Comparison of ENCODE assay signal across 8 cellular contexts in the genomic region with DNA sequence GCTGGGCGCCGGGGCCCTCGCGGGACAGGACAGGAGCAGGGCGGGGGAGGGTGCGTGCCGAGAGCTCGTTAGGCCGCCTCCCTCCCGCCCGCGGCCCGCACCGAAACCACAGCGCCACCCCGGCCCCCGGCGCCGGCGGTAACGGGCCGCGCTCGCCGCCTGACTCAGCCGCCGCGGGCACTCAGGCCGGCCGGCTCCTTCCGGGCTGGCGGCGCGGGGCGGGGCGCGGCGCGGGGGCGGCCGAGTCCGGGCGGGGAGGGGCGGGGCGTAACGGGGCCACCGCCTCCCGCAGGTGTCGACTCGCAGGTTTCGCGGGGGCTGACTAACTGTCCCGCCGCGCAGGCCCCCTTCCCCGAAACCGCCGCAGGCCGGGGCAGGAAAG. TPM values are rescaled to one million over a fixed set of nuclear protein-coding genes. Genes with fewer than 3 reads are reported as not detected.
DNase-seq lines count a peak whose midpoint lies in the region; ATAC-seq and TF ChIP-seq lines count a peak whose summit lies in the region.

A gene with protein sequence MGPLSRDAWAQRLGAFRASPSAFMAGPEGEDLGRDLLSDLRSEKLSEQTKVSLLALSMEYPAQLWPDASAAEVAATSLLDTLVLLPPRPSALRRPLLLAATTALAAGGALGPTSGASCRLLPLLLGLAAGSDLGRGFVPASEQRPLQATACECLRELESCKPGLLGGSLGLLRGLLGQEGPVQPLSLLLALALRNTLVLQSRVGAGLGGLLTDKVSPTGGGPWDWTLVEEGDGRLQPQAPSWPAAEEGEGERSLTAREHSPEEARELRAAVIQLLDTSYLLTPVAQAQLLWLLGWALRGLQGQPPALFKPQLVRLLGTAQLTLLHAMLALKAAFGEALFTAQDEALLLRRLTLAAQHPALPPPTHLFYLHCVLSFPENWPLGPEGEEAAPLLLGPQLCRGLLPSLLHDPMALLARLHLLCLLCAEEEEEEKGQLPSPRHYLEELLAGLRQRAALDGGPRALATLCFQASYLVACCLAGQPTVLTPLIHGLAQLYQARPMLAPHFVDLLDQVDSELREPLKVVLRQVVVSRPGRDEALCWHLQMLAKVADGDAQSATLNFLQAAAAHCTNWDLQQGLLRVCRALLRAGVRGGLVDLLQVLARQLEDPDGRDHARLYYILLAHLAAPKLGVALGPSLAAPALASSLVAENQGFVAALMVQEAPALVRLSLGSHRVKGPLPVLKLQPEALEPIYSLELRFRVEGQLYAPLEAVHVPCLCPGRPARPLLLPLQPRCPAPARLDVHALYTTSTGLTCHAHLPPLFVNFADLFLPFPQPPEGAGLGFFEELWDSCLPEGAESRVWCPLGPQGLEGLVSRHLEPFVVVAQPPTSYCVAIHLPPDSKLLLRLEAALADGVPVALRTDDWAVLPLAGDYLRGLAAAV (minus strand): TSS at position 207 of the 382 bp plus-strand sequence. CDS start 385 bp downstream, outside the sequence.

- H3K36me3 Mint-ChIP-seq in activated naive CD4-positive, alpha-beta T cell treated with anti-CD3 and anti-CD28 coated beads, Interleukin-2, amount 10 ng/mL, durations not matched to agents 7 days and 5 days = peaks cover 14% of the 10 kb centered on the region

- intact Hi-C loops in testis (cut with DNase I; ENCODE audit: low total_unique reads) = no loop called here

- H3K4me3 ChIP-seq in testis = peak within 1 kb of the TSS; percentile 76 to 85

- peaks cover 43% of the 10 kb centered on the region for H3K27me3 Mint-ChIP-seq in activated naive CD4-positive, alpha-beta T cell treated with anti-CD3 and anti-CD28 coated beads, Interleukin-2, amount 10 ng/mL, durations not matched to agents 7 days and 5 days

- peak within 1 kb of the TSS in 1 of 2 donors; percentile 51 for H3K27ac ChIP-seq in testis

- TF ChIP-seq CTCF in testis (IDR thresholded peaks at IDR 0.05) = no peak

- peaks cover 28% of the 10 kb centered on the region for H3K4me1 Mint-ChIP-seq in activated naive CD4-positive, alpha-beta T cell treated with anti-CD3 and anti-CD28 coated beads, Interleukin-2, amount 10 ng/mL, durations not matched to agents 7 days and 5 days

- H3K4me3 Mint-ChIP-seq in activated naive CD4-positive, alpha-beta T cell treated with anti-CD3 and anti-CD28 coated beads, Interleukin-2, amount 10 ng/mL, durations not matched to agents 7 days and 5 days = peak within 1 kb of the TSS; percentile 89

- H3K27ac Mint-ChIP-seq in activated naive CD4-positive, alpha-beta T cell treated with anti-CD3 and anti-CD28 coated beads, Interleukin-2, amount 10 ng/mL, durations not matched to agents 7 days and 5 days = peak within 1 kb of the TSS; percentile 85

- peak; percentile 35 for ATAC-seq in GM18858 (IDR thresholded peaks at IDR 0.05; ENCODE audit: unreplicated experiment)
- ATAC-seq in HG03159 (IDR thresholded peaks at IDR 0.05; ENCODE audit: unreplicated experiment) = peak; percentile 52

- CTCF ChIA-PET in activated naive CD4-positive, alpha-beta T cell treated with anti-CD3 and anti-CD28 coated beads, Interleukin-2, amount 10 ng/mL, durations not matched to agents 7 days and 5 days (lab: Charles Lee) = interaction anchor here (0.8 to 9.6 kb wide), 15 partner anchors 10 to 109 kb away, joined by 3 to 128 read pairs (median 11); a partner anchor contains a TSS

- no peaks in the 10 kb centered on the region for H3K36me3 ChIP-seq in testis (ENCODE audit: low read depth, missing control alignments)

- H3K27me3 ChIP-seq in testis = no peaks in the 10 kb centered on the region

- no peak for TF ChIP-seq POLR2A in testis (IDR thresholded peaks at IDR 0.05)

- no peaks in the 10 kb centered on the region for H3K9me3 ChIP-seq in testis

- no peaks in the 10 kb centered on the region for H3K9me3 Mint-ChIP-seq in activated naive CD4-positive, alpha-beta T cell treated with anti-CD3 and anti-CD28 coated beads, Interleukin-2, amount 10 ng/mL, durations not matched to agents 7 days and 5 days

- peak; percentile 91 for DNase-seq in AG20443 (ENCODE audit: low spot score)
- DNase-seq in RPMI8226 = peak; percentile 89
- DNase-seq in activated naive CD4-positive, alpha-beta T cell treated with anti-CD3 and anti-CD28 coated beads, Interleukin-2, amount 10 ng/mL, durations not matched to agents 7 days and 5 days = peak; percentile 79
- no peak for DNase-seq in glomerular endothelial cell (ENCODE audit: extremely low read depth, low read depth, low spot score)
- DNase-seq in occipital lobe (lab: John Stamatoyannopoulos, UW) = peak; percentile 41
- DNase-seq in testis = peak; percentile 50

- no CpG with 5 or more reads among the region's 59 CpGs for WGBS in testis, 2 donors

- H3K4me1 ChIP-seq in testis = peaks cover 4% of the 10 kb centered on the region

RNA-seq across cellular contexts. Expression of the gene that starts here (rescaled TPM):
- total RNA-seq in glomerular endothelial cell (15.8 and 18.8 TPM in 2 replicates), occipital lobe (4.7 TPM), testis (10 to 100 TPM; 13.5 to 14.8 TPM)
- 4.5 TPM for polyA plus RNA-seq in testis (ENCODE audit: insufficient read depth, low read depth, low replicate concordance)
